In genomic region chr5:6712136-6712581, GRCh38 we compare ENCODE assay signal across 8 cellular contexts. TPM values are rescaled to one million over a fixed set of nuclear protein-coding genes. Genes with fewer than 3 reads are reported as not detected.
DNase-seq lines count a peak whose midpoint lies in the region; ATAC-seq and TF ChIP-seq lines count a peak whose summit lies in the region.

No MANE protein-coding gene starts in this region.

- no peaks in the 10 kb centered on the region for H3K9me3 Mint-ChIP-seq in activated T-cell treated with anti-CD3 and anti-CD28 coated beads, Interleukin-2, amount 50 U/mL, for 72 hours
- H3K9me3 Mint-ChIP-seq in natural killer cell treated with Interleukin-12 subunit alpha and Interleukin-12 subunit beta and Interleukin-15 and Interleukin-18, amount 100 ng/mL, for 72 hours = no peaks in the 10 kb centered on the region

- peak overlapping the region; percentile 95 for H3K9ac ChIP-seq in OCI-LY3 (ENCODE audit: low read length)

- peak; percentile 13 for ATAC-seq in HG03280 (IDR thresholded peaks at IDR 0.05; ENCODE audit: unreplicated experiment)
- peak; percentile 21 to 22 for ATAC-seq in activated T-cell treated with anti-CD3 and anti-CD28 coated beads, Interleukin-2, amount 50 U/mL, for 72 hours (replicated peaks in 1 of 2)
- ATAC-seq in natural killer cell treated with Interleukin-12 subunit alpha and Interleukin-12 subunit beta and Interleukin-15 and Interleukin-18, amount 100 ng/mL, for 72 hours = peak; percentile 1 to 26
- ATAC-seq in upper lobe of right lung = peak; percentile 13

- H3K4me3 ChIP-seq in OCI-LY3 (ENCODE audit: low read length) (peak overlapping the region; percentile 94), upper lobe of right lung (peak overlapping the region; percentile 83)

- H3K27ac Mint-ChIP-seq in activated T-cell treated with anti-CD3 and anti-CD28 coated beads, Interleukin-2, amount 50 U/mL, for 72 hours = peak overlapping the region; percentile 94
- peak overlapping the region; percentile 87 to 89 for H3K27ac Mint-ChIP-seq in natural killer cell treated with Interleukin-12 subunit alpha and Interleukin-12 subunit beta and Interleukin-15 and Interleukin-18, amount 100 ng/mL, for 72 hours

- H2AFZ ChIP-seq in OCI-LY3 (ENCODE audit: low read depth, low read length) = peak overlapping the region; percentile 59; the same call in 1 of the 2 replicates

- H3K27ac ChIP-seq in OCI-LY3 (ENCODE audit: low read length) = peak overlapping the region; percentile 91
- peak overlapping the region; percentile 96 for H3K27ac ChIP-seq in upper lobe of right lung

- peak overlapping the region; percentile 82 for H3K4me2 ChIP-seq in OCI-LY3 (ENCODE audit: low read length)

- H3K79me2 ChIP-seq in OCI-LY3 (ENCODE audit: low read length) = peaks cover 34% of the 10 kb centered on the region

- peaks cover 34% of the 10 kb centered on the region for H3K4me1 ChIP-seq in OCI-LY3 (ENCODE audit: low read length)
- peaks cover 23% of the 10 kb centered on the region for H3K4me1 ChIP-seq in upper lobe of right lung

- H3K36me3 ChIP-seq in OCI-LY3 (replicated peaks; ENCODE audit: low read depth, low read length) = peaks cover 21% of the 10 kb centered on the region
- no peaks in the 10 kb centered on the region for H3K36me3 ChIP-seq in upper lobe of right lung

- H3K36me3 Mint-ChIP-seq in activated T-cell treated with anti-CD3 and anti-CD28 coated beads, Interleukin-2, amount 50 U/mL, for 72 hours (ENCODE audit: insufficient read depth in 2 of 2) = peaks cover 0 to 5% of the 10 kb centered on the region in 2 donors
- H3K36me3 Mint-ChIP-seq in natural killer cell treated with Interleukin-12 subunit alpha and Interleukin-12 subunit beta and Interleukin-15 and Interleukin-18, amount 100 ng/mL, for 72 hours = no peaks in the 10 kb centered on the region

- H3K9me3 ChIP-seq in OCI-LY3 (ENCODE audit: insufficient read depth, low read length) (no peaks in the 10 kb centered on the region), upper lobe of right lung (no peaks in the 10 kb centered on the region)

- peaks cover 26% of the 10 kb centered on the region for H4K20me1 ChIP-seq in OCI-LY3 (ENCODE audit: insufficient read depth, low read length)

- H3K27me3 Mint-ChIP-seq in activated T-cell treated with anti-CD3 and anti-CD28 coated beads, Interleukin-2, amount 50 U/mL, for 72 hours (ENCODE audit: low read depth) = peaks cover 13% of the 10 kb centered on the region
- H3K27me3 Mint-ChIP-seq in natural killer cell treated with Interleukin-12 subunit alpha and Interleukin-12 subunit beta and Interleukin-15 and Interleukin-18, amount 100 ng/mL, for 72 hours = peaks cover 0 to 8% of the 10 kb centered on the region in 2 donors

- H3K4me3 Mint-ChIP-seq in activated T-cell treated with anti-CD3 and anti-CD28 coated beads, Interleukin-2, amount 50 U/mL, for 72 hours = peak overlapping the region; percentile 89 to 93
- H3K4me3 Mint-ChIP-seq in natural killer cell treated with Interleukin-12 subunit alpha and Interleukin-12 subunit beta and Interleukin-15 and Interleukin-18, amount 100 ng/mL, for 72 hours = peak overlapping the region; percentile 82

- peaks cover 31% of the 10 kb centered on the region for H3K4me1 Mint-ChIP-seq in activated T-cell treated with anti-CD3 and anti-CD28 coated beads, Interleukin-2, amount 50 U/mL, for 72 hours (ENCODE audit: low read depth)
- H3K4me1 Mint-ChIP-seq in natural killer cell treated with Interleukin-12 subunit alpha and Interleukin-12 subunit beta and Interleukin-15 and Interleukin-18, amount 100 ng/mL, for 72 hours (ENCODE audit: low read depth in 2 of 2) = peaks cover 32 to 33% of the 10 kb centered on the region in 2 donors

- no peaks in the 10 kb centered on the region for H3K27me3 ChIP-seq in OCI-LY3 (ENCODE audit: low read depth, low read length)
- no peaks in the 10 kb centered on the region for H3K27me3 ChIP-seq in upper lobe of right lung

- DNase-seq in SKM-1 treated with dmso at 0.1 percent for 144 hours (lab: John Stamatoyannopoulos, UW; ENCODE audit: unreplicated experiment) (peak; percentile 33), SKM-1 (lab: John Stamatoyannopoulos, UW; ENCODE audit: unreplicated experiment) (no peak), fibroblast of gingiva (ENCODE audit: low read depth) (peak; percentile 53), upper lobe of right lung (peak; percentile 79)
- peak; percentile 60 to 63 for DNase-seq in activated T-cell treated with anti-CD3 and anti-CD28 coated beads, Interleukin-2, amount 50 U/mL, for 72 hours
- DNase-seq in natural killer cell treated with Interleukin-12 subunit alpha and Interleukin-12 subunit beta and Interleukin-15 and Interleukin-18, amount 100 ng/mL, for 72 hours (ENCODE audit: low spot score) = peak; percentile 71

- TF ChIP-seq CTCF in OCI-LY3 (IDR thresholded peaks at IDR 0.05; ENCODE audit: low read depth, low read length) (no peak), upper lobe of right lung (IDR thresholded peaks at IDR 0.05) (no peak)

- intact Hi-C loops in upper lobe of right lung (cut with DNase I) = no loop called here

RNA-seq across cellular contexts. Expression of gene TENT4A, which starts 1.1 kb away (rescaled TPM):
- total RNA-seq in activated T-cell treated with anti-CD3 and anti-CD28 coated beads, Interleukin-2, amount 50 U/mL, for 72 hours = 10 to 100 TPM; 45.0 to 49.8 TPM
- total RNA-seq in natural killer cell treated with Interleukin-12 subunit alpha and Interleukin-12 subunit beta and Interleukin-15 and Interleukin-18, amount 100 ng/mL, for 72 hours = 10 to 100 TPM; 37.8 to 69.9 TPM
- 19.9 TPM for total RNA-seq in upper lobe of right lung
